Comparison of ENCODE assay signal across 8 cellular contexts in the genomic region with DNA sequence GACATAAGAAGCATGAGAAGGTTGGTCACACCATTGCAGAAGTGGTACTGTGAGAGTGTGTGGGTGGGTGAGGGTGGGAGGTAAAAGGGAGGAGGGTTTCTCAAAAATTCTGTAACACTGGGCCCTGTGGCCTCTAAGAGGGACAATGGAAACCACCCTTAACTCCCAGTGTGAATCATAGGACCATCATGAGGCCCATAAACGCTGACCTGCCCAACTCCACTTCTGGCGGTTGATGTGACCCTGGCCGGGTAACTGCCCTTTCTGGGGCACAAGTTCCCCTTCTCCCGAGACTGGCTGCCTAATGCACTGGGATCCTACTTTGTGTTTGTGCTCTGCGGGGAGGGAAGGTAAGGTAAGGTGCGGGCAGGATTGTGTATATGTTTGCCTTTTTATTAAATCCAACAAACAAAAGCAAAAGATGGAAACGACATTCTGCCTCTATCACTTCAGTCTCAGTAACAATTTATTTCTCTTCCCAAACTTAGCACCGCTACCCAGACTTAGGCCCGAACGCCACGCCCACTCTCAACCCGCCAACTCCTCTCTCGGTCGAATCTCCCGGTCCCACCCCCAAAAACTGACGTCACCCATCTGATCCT. TPM values are rescaled to one million over a fixed set of nuclear protein-coding genes. Genes with fewer than 3 reads are reported as not detected.
DNase-seq lines count a peak whose midpoint lies in the region; ATAC-seq and TF ChIP-seq lines count a peak whose summit lies in the region.

No MANE protein-coding gene starts in this region.

- H3K27ac Mint-ChIP-seq in activated naive CD4-positive, alpha-beta T cell treated with anti-CD3 and anti-CD28 coated beads, Interleukin-2, amount 50 U/mL, for 72 hours: peak overlapping the region; percentile 89 to 94

- no peaks in the 10 kb centered on the region for H3K9me3 ChIP-seq in MG63
- H3K9me3 ChIP-seq in heart left ventricle: no peaks in the 10 kb centered on the region

- H3K36me3 ChIP-seq in MG63 (peaks cover 49% of the 10 kb centered on the region), heart left ventricle (peaks cover 0 to 36% (median 11%) of the 10 kb centered on the region in 9 donors), urinary bladder (ENCODE audit: insufficient read depth) (no peaks in the 10 kb centered on the region)

- peak overlapping the region in 11 of 12 donors; percentile 81 to 95 (median 90) for H3K27ac ChIP-seq in heart left ventricle
- peak overlapping the region; percentile 88 for H3K27ac ChIP-seq in urinary bladder (ENCODE audit: low read depth)

- intact Hi-C loops in heart left ventricle (cut with DNase I) (no loop called here), posterior cingulate gyrus (cut with DNase I) (no loop called here)

- no peak for TF ChIP-seq POLR2A in heart left ventricle (IDR thresholded peaks at IDR 0.05)

- peaks cover 6% of the 10 kb centered on the region for H3K27me3 ChIP-seq in MG63
- peaks cover 0 to 12% (median 3%) of the 10 kb centered on the region in 9 donors for H3K27me3 ChIP-seq in heart left ventricle

- DNase-seq in GF-D8 (lab: John Stamatoyannopoulos, UW) (peak; percentile 85), HCEC 1CT (peak; percentile 92), MG63 (peak; percentile 93), SHP77 treated with DMSO at 0.1 percent for 48 hours (lab: John Stamatoyannopoulos, UW) (peak; percentile 84), heart left ventricle (peak; percentile 87 to 93 (median 89)), posterior cingulate gyrus (peak; percentile 55 to 97 (median 75))
- DNase-seq in activated naive CD4-positive, alpha-beta T cell treated with anti-CD3 and anti-CD28 coated beads, Interleukin-2, amount 50 U/mL, for 72 hours (ENCODE audit: low spot score in 2 of 2): peak in 1 of 2 donors; percentile 86

- H3K36me3 Mint-ChIP-seq in activated naive CD4-positive, alpha-beta T cell treated with anti-CD3 and anti-CD28 coated beads, Interleukin-2, amount 50 U/mL, for 72 hours: peaks cover 0 to 29% of the 10 kb centered on the region in 2 donors

- no peaks in the 10 kb centered on the region for H3K9me3 Mint-ChIP-seq in activated naive CD4-positive, alpha-beta T cell treated with anti-CD3 and anti-CD28 coated beads, Interleukin-2, amount 50 U/mL, for 72 hours

- 4 to 7% (median 5%) methylated on average over 16 of the region's 16 CpGs for WGBS in heart left ventricle, 4 donors
- WGBS in urinary bladder: 2% methylated on average over 16 of the region's 16 CpGs

- H3K4me1 ChIP-seq in heart left ventricle: peaks cover 3 to 36% (median 22%) of the 10 kb centered on the region in 12 donors
- H3K4me1 ChIP-seq in urinary bladder (ENCODE audit: insufficient read depth): no peaks in the 10 kb centered on the region

- TF ChIP-seq CTCF in heart left ventricle (IDR thresholded peaks at IDR 0.05): no peak

- peak overlapping the region; percentile 84 for H3K4me3 ChIP-seq in MG63
- H3K4me3 ChIP-seq in heart left ventricle: peak overlapping the region; percentile 59 to 94 (median 74)
- peak overlapping the region; percentile 65 for H3K4me3 ChIP-seq in urinary bladder (ENCODE audit: low read depth, low read length)

- peak; percentile 71 to 84 for ATAC-seq in activated naive CD4-positive, alpha-beta T cell treated with anti-CD3 and anti-CD28 coated beads, Interleukin-2, amount 50 U/mL, for 72 hours
- peak; percentile 39 to 82 (median 75) for ATAC-seq in heart left ventricle

RNA-seq across cellular contexts. Expression of gene METTL1, which starts 0.5 kb away (rescaled TPM):
- total RNA-seq in MG63 (2014; rRNA removed; shearing (Covaris generic); ENCODE audit: low replicate concordance): 10.0 and 33.6 TPM in 2 replicates
- 10 to 100 TPM; 21.3 to 28.5 TPM for total RNA-seq in activated naive CD4-positive, alpha-beta T cell treated with anti-CD3 and anti-CD28 coated beads, Interleukin-2, amount 50 U/mL, for 72 hours
- total RNA-seq in heart left ventricle (10 to 100 TPM in 3 of 9 donors, 1 to 10 TPM in 5, under 1 TPM in 1; 0.95 to 16.6 (median 7.7) TPM), urinary bladder (4.9 TPM)
- polyA plus RNA-seq in heart left ventricle (10 to 100 TPM in 1 of 2 donors, 1 to 10 TPM in 1; 9.4 to 28.5 TPM), urinary bladder (16.1 TPM)

RNA-seq across cellular contexts. Expression of gene EEF1AKMT3, which starts 1.0 kb away (rescaled TPM):
- total RNA-seq in MG63 (2014; rRNA removed; shearing (Covaris generic); ENCODE audit: low replicate concordance): 4.2 and 20.9 TPM in 2 replicates
- total RNA-seq in activated naive CD4-positive, alpha-beta T cell treated with anti-CD3 and anti-CD28 coated beads, Interleukin-2, amount 50 U/mL, for 72 hours: 1 to 10 TPM; 3.1 to 3.6 TPM
- 1 to 10 TPM; 1.2 to 4.5 (median 1.9) TPM for total RNA-seq in heart left ventricle
- 1 to 10 TPM in 1 of 2 donors, under 1 TPM in 1; 0.84 to 1.2 TPM for polyA plus RNA-seq in heart left ventricle
- 11.9 TPM for total RNA-seq in urinary bladder
- 9.7 TPM for polyA plus RNA-seq in urinary bladder

RNA-seq across cellular contexts. Expression of gene CYP27B1, which starts 4.5 kb away (rescaled TPM):
- total RNA-seq in MG63 (2014; rRNA removed; shearing (Covaris generic); ENCODE audit: low replicate concordance): not detected in 2 replicates
- total RNA-seq in activated naive CD4-positive, alpha-beta T cell treated with anti-CD3 and anti-CD28 coated beads, Interleukin-2, amount 50 U/mL, for 72 hours: 10 to 100 TPM in 1 of 2 donors, 1 to 10 TPM in 1; 7.6 to 14.7 TPM
- under 1 TPM in 5 of 9 donors, not detected in 4; 0.16 to 0.77 (median 0.19) TPM for total RNA-seq in heart left ventricle
- polyA plus RNA-seq in heart left ventricle: under 1 TPM; 0.11 to 0.19 TPM
- total RNA-seq in urinary bladder: 0.16 TPM
- polyA plus RNA-seq in urinary bladder: 0.57 TPM

RNA-seq across cellular contexts. Expression of gene TSFM, which starts 11.2 kb away (rescaled TPM):
- 30.4 and 45.4 TPM in 2 replicates for total RNA-seq in MG63 (2014; rRNA removed; shearing (Covaris generic); ENCODE audit: low replicate concordance)
- total RNA-seq in activated naive CD4-positive, alpha-beta T cell treated with anti-CD3 and anti-CD28 coated beads, Interleukin-2, amount 50 U/mL, for 72 hours: 10 to 100 TPM; 35.9 to 50.2 TPM
- total RNA-seq in heart left ventricle (10 to 100 TPM; 38.8 to 62.5 (median 45.4) TPM), urinary bladder (15.9 TPM)
- polyA plus RNA-seq in heart left ventricle (10 to 100 TPM; 37.6 to 80.8 TPM), urinary bladder (36.3 TPM)

RNA-seq across cellular contexts. Expression of gene MARCHF9, which starts 16.5 kb away (rescaled TPM):
- total RNA-seq in MG63 (2014; rRNA removed; shearing (Covaris generic); ENCODE audit: low replicate concordance): 2.4 and 4.9 TPM in 2 replicates
- 10 to 100 TPM; 17.4 to 26.4 TPM for total RNA-seq in activated naive CD4-positive, alpha-beta T cell treated with anti-CD3 and anti-CD28 coated beads, Interleukin-2, amount 50 U/mL, for 72 hours
- total RNA-seq in heart left ventricle: 10 to 100 TPM; 11.3 to 18.9 (median 13.3) TPM
- polyA plus RNA-seq in heart left ventricle: 10 to 100 TPM; 13.6 to 15.8 TPM
- total RNA-seq in urinary bladder: 4.0 TPM
- 12.2 TPM for polyA plus RNA-seq in urinary bladder
